ENCODE assay signal across 8 cellular contexts in the genomic region with DNA sequence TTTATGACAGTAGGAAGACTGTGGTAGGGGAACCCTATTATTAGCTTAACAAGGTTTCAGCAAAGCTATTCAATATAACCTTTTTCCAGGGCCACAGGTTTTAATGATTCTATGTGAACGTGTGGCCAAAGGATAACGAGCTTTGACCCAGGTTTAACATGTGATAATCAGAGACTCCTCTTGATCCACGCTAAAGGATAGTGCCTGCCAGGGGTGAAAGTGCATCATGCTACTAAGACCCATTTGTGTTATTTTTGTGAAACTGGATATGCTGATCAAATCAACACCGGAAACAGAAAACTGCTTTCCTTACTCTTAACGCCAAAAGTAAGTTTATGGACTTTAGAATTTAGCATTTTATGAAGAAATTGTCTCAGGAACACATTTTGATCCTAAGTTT. TPM values are rescaled to one million over a fixed set of nuclear protein-coding genes. Genes with fewer than 3 reads are reported as not detected.
DNase-seq lines count a peak whose midpoint lies in the region; ATAC-seq and TF ChIP-seq lines count a peak whose summit lies in the region.

No MANE protein-coding gene starts in this region.

- no peaks in the 10 kb centered on the region for H3K27me3 Mint-ChIP-seq in Calu3 (ENCODE audit: unreplicated experiment)

- H3K9ac ChIP-seq in parathyroid adenoma: no peak overlapping the region

- H3K4me2 ChIP-seq in parathyroid adenoma (ENCODE audit: low read length): peak overlapping the region; percentile 97

- CTCF ChIA-PET in Calu3 (lab: Charles Lee) (interaction anchor here (1.2 to 2.1 kb wide), 3 partner anchors 15 to 192 kb away, joined by 3 to 12 read pairs (median 5); no protein-coding TSS in a partner anchor), Panc1 (lab: Charles Lee) (interaction anchor here (0.7 kb wide), 1 partner anchor 252 kb away, joined by 3 read pairs; no protein-coding TSS in a partner anchor)

- H3K36me3 Mint-ChIP-seq in Calu3 (ENCODE audit: insufficient read depth, unreplicated experiment): peaks cover 59% of the 10 kb centered on the region

- ATAC-seq in Panc1 (no peak), HG03354 (IDR thresholded peaks at IDR 0.05; ENCODE audit: poor library complexity, severe bottlenecking, unreplicated experiment) (no peak), GM18520 (IDR thresholded peaks at IDR 0.05; ENCODE audit: unreplicated experiment) (no peak)

- H2AFZ ChIP-seq in parathyroid adenoma: no peak overlapping the region

- H3K36me3 ChIP-seq in Panc1 (ENCODE audit: control insufficient read depth, insufficient read depth, low read length) (peaks cover 5% of the 10 kb centered on the region; the same call in 1 of the 2 replicates), parathyroid adenoma (ENCODE audit: control insufficient read depth, insufficient read depth, low read length) (no peaks in the 10 kb centered on the region)

- H3K79me2 ChIP-seq in parathyroid adenoma: peaks cover 20% of the 10 kb centered on the region

- POLR2A ChIA-PET in Panc1 (lab: Charles Lee): no interaction called here

- H3K4me3 ChIP-seq in Panc1 (ENCODE audit: low read depth in 2 of 2, low read length in 2 of 2): peak overlapping the region; percentile 83 to 88
- peak overlapping the region; percentile 83 for H3K4me3 ChIP-seq in epithelial cell of proximal tubule (ENCODE audit: low read depth, low read length)
- H3K4me3 ChIP-seq in parathyroid adenoma (ENCODE audit: low read depth, low read length): peak overlapping the region; percentile 94

- TF ChIP-seq CTCF in Calu3 (IDR thresholded peaks at IDR 0.05; ENCODE audit: unreplicated experiment) (no peak), Panc1 (IDR thresholded peaks at IDR 0.05) (no peak), epithelial cell of proximal tubule (conservative IDR thresholded peaks at IDR 0.05; ENCODE audit: low read depth, low read length) (no peak), parathyroid adenoma (IDR thresholded peaks at IDR 0.05) (no peak)

- in situ Hi-C loops in Panc1 (cut with HindIII; ENCODE audit: low pct_unique_long_range_greater_than_20kb, low sequenced_read_pairs): no loop called here

- H3K4me1 ChIP-seq in Panc1 (ENCODE audit: control insufficient read depth, insufficient read depth, low read length) (peaks cover 8% of the 10 kb centered on the region; the same call in 1 of the 2 replicates), parathyroid adenoma (peaks cover 7% of the 10 kb centered on the region)

- DNase-seq in Calu3 (no peak), Panc1 (ENCODE audit: low read depth, low spot score) (no peak), epithelial cell of proximal tubule (ENCODE audit: low read depth) (no peak), NCI-H187 treated with DMSO at 0.1 percent for 48 hours (lab: John Stamatoyannopoulos, UW) (no peak)
- DNase-seq in stimulated activated CD8-positive, alpha-beta memory T cell treated with anti-CD3 and anti-CD28 coated beads, Interleukin-4, amount 100 ng/mL, for 48 hours: no peak

- BruUV-seq in Calu3 (replicated peaks; lab: Mats Ljungman, UMichigan) (no TSS peak), Panc1 (replicated peaks; lab: Mats Ljungman, UMichigan) (TSS peak; percentile 19)

- H3K4me3 Mint-ChIP-seq in Calu3 (ENCODE audit: low read depth, unreplicated experiment): peak overlapping the region; percentile 99

- peaks cover 16% of the 10 kb centered on the region for H3K4me1 Mint-ChIP-seq in Calu3 (ENCODE audit: low read depth, unreplicated experiment)

- H3K27me3 ChIP-seq in Panc1 (ENCODE audit: control insufficient read depth, insufficient read depth, low read length) (no peaks in the 10 kb centered on the region), parathyroid adenoma (ENCODE audit: control insufficient read depth, insufficient read depth, low read length) (no peaks in the 10 kb centered on the region)

- peak overlapping the region; percentile 93 for H3K27ac Mint-ChIP-seq in Calu3 (ENCODE audit: unreplicated experiment)

- H3K27ac ChIP-seq in Panc1 (ENCODE audit: low read length) (peak overlapping the region; percentile 98), parathyroid adenoma (peak overlapping the region; percentile 75)

- H3K9me3 ChIP-seq in Panc1 (ENCODE audit: control insufficient read depth, insufficient read depth, low read depth, low read length) (no peaks in the 10 kb centered on the region), parathyroid adenoma (ENCODE audit: control insufficient read depth, low read length) (no peaks in the 10 kb centered on the region)

- intact Hi-C loops in Calu3 (cut with micrococcal nuclease; ENCODE audit: unreplicated experiment): loop anchor here (5.0 to 10.0 kb wide), 2 partner anchors 71 to 319 kb away; no protein-coding TSS in a partner anchor
- intact Hi-C loops in Panc1 (cut with micrococcal nuclease; ENCODE audit: unreplicated experiment): loop anchor here (2.0 kb wide), 1 partner anchor 191 kb away; no protein-coding TSS in a partner anchor

- H3K9me3 Mint-ChIP-seq in Calu3 (ENCODE audit: low read depth, unreplicated experiment): no peaks in the 10 kb centered on the region

RNA-seq across cellular contexts. Expression of gene TAOK3, which starts 0.9 kb away (rescaled TPM):
- total RNA-seq in Calu3 (2022): 39.1 and 44.1 TPM in 2 replicates
- total RNA-seq in Panc1 (2021; ENCODE audit: unreplicated experiment): 30.5 TPM
- polyA plus RNA-seq in Panc1 (2012; ENCODE audit: insufficient read length): 21.2 TPM
- total RNA-seq in epithelial cell of proximal tubule: 8.8 and 10.4 TPM in 2 replicates

RNA-seq across cellular contexts. Expression of gene SUDS3, which starts 2.7 kb away (rescaled TPM):
- total RNA-seq in Calu3 (2022): 49.4 and 50.5 TPM in 2 replicates
- total RNA-seq in Panc1 (2021; ENCODE audit: unreplicated experiment): 37.4 TPM
- polyA plus RNA-seq in Panc1 (2012; ENCODE audit: insufficient read length): 17.8 TPM
- total RNA-seq in epithelial cell of proximal tubule: 25.9 and 27.3 TPM in 2 replicates
